21 cellular contexts compared by ENCODE assay signal in genomic region chr21:44840771-44841170, GRCh38.
"Had no signal": no experiment of that assay in that cellular context is flagged by ENCODE, and none has a peak within 500 bp of the region (broad histone marks: within the 10 kb centered on the region; RNA-seq: fewer than 3 reads in every experiment).

No MANE protein-coding gene starts in this region.

- ATAC-seq: Panc1, PC-3, T-cell had no signal

- H3K9ac ChIP-seq: SK-N-SH had no signal

- DNase-seq: KBM-7, MV-4-11, NCI-H1048, NCI-H1105, NCI-H1417, NCI-H1436 treated with DMSO at 0.1 percent for 48 hours, NCI-H1694, NCI-H187 treated with DMSO at 0.1 percent for 48 hours, NCI-H2029 treated with DMSO at 0.1 percent for 48 hours, NCI-H2171 treated with DMSO at 0.1 percent for 48 hours, NCI-H345, NCI-H446 treated with DMSO at 0.1 percent for 48 hours, NCI-H510A treated with DMSO at 0.1 percent for 48 hours, NCI-H526, PC-3, SHP77, SK-N-SH, SW 1271, T-cell had no signal

- H3K27ac ChIP-seq: RWPE1 had no signal

- H3K9me3 ChIP-seq: SK-N-SH had no signal

- H3K4me2 ChIP-seq: SK-N-SH had no signal
